29 cellular contexts compared by ENCODE assay signal in genomic region chr12:229441-230191, GRCh38. TPM values are rescaled to one million over a fixed set of nuclear protein-coding genes. Genes with fewer than 3 reads are reported as not detected.
A peak's percentile ranks its signal among the peaks of the same experiment; 100 is the strongest.
DNase-seq lines count a peak whose midpoint lies in the region; ATAC-seq and TF ChIP-seq lines count a peak whose summit lies in the region.
"Had no signal": no experiment of that assay in that cellular context is flagged by ENCODE, and none has a peak within 500 bp of the region (broad histone marks: within the 10 kb centered on the region; RNA-seq: fewer than 3 reads in every experiment).

No MANE protein-coding gene starts in this region.

- WGBS in liver, result 66% methylated on average over 26 of the region's 26 CpGs
- WGBS in transverse colon (ENCODE audit: low coverage in 1 of 2), 2 donors, result 40 to 61% methylated on average over 2 to 26 of the region's 26 CpGs

- H3K4me1 Mint-ChIP-seq in GM23338, result peaks cover 27% of the 10 kb centered on the region
- H3K4me1 Mint-ChIP-seq: activated CD4-positive, alpha-beta T cell treated with anti-CD3 and anti-CD28 coated beads, Interleukin-2, amount 10 ng/mL, durations not matched to agents 24 days and 14 days had no signal

- no peaks in the 10 kb centered on the region for H3K9me3 Mint-ChIP-seq in GM23338
- H3K9me3 Mint-ChIP-seq: activated CD4-positive, alpha-beta T cell treated with anti-CD3 and anti-CD28 coated beads, Interleukin-2, amount 10 ng/mL, durations not matched to agents 24 days and 14 days had no signal

- no peak overlapping the region for H3K4me2 ChIP-seq in GM23338

- peaks cover 14% of the 10 kb centered on the region for H3K27me3 Mint-ChIP-seq in GM23338 (ENCODE audit: insufficient read depth, low read depth, poor library complexity)
- H3K27me3 Mint-ChIP-seq: activated CD4-positive, alpha-beta T cell treated with anti-CD3 and anti-CD28 coated beads, Interleukin-2, amount 10 ng/mL, durations not matched to agents 24 days and 14 days had no signal

- H3K27me3 ChIP-seq in GM23338 (ENCODE audit: insufficient read depth), result no peaks in the 10 kb centered on the region
- H3K27me3 ChIP-seq in liver (ENCODE audit: control insufficient read depth in 4 of 4, insufficient read depth in 4 of 4, low read length in 3 of 4), result no peaks in the 10 kb centered on the region
- H3K27me3 ChIP-seq in transverse colon, result peaks cover 15% of the 10 kb centered on the region
- H3K27me3 ChIP-seq: adrenal gland, cardiac muscle cell, heart right ventricle had no signal

- no peaks in the 10 kb centered on the region for H3K79me2 ChIP-seq in GM23338 (replicated peaks; ENCODE audit: insufficient read depth)

- H3K27ac ChIP-seq in GM23338 (ENCODE audit: low read depth), result no peak overlapping the region
- H3K27ac ChIP-seq in liver (ENCODE audit: low read depth in 1 of 2, low read length in 2 of 2), result no peak overlapping the region
- no peak overlapping the region for H3K27ac ChIP-seq in transverse colon
- H3K27ac ChIP-seq: adrenal gland, C4-2B, cardiac muscle cell, heart right ventricle, left lung, stomach had no signal

- TF ChIP-seq RAD21 in liver (IDR thresholded peaks at IDR 0.05), result no peak

- intact Hi-C loops in sciatic nerve (cut with DNase I), result no loop called here
- intact Hi-C loops in transverse colon (cut with DNase I; ENCODE audit: low total_unique reads), result no loop called here

- no peak overlapping the region for H3K9ac ChIP-seq in liver (ENCODE audit: low read depth in 1 of 2, low read length in 2 of 2)

- no peak for TF ChIP-seq POLR2A in transverse colon (IDR thresholded peaks at IDR 0.05)

- no peak for TF ChIP-seq EP300 in transverse colon (IDR thresholded peaks at IDR 0.05; ENCODE audit: low read depth)

- H3K4me1 ChIP-seq in GM23338 (ENCODE audit: insufficient read depth) (peaks cover 13% of the 10 kb centered on the region; the same call in 1 of the 2 replicates), liver (ENCODE audit: control insufficient read depth in 4 of 4, insufficient read depth in 4 of 4, low read length in 3 of 4) (peaks cover 0 to 20% (median 18%) of the 10 kb centered on the region in 4 donors), transverse colon (no peaks in the 10 kb centered on the region)
- H3K4me1 ChIP-seq: adrenal gland, heart right ventricle, left lung, stomach had no signal

- no peaks in the 10 kb centered on the region for H3F3A ChIP-seq in GM23338 (replicated peaks; ENCODE audit: low read depth)

- peak overlapping the region; percentile 32; the same call in 1 of the 2 replicates for H2AFZ ChIP-seq in GM23338

- no peaks in the 10 kb centered on the region for H3K9me3 ChIP-seq in liver (ENCODE audit: control insufficient read depth in 4 of 4, low read length in 3 of 4)
- H3K9me3 ChIP-seq in transverse colon, result no peaks in the 10 kb centered on the region
- H3K9me3 ChIP-seq: adrenal gland, heart right ventricle had no signal

- in situ Hi-C loops in astrocyte of the spinal cord (cut with HindIII; ENCODE audit: low sequenced_read_pairs), result no loop called here
- in situ Hi-C loops in transverse colon (cut with MboI; ENCODE audit: low pct_ligation_motif_present in 1 of 4, low pct_unique_long_range_greater_than_20kb in 1 of 4, low sequenced_read_pairs in 3 of 4), result no loop called here

- DNase-seq in GM23338 (ENCODE audit: low spot score) (no peak), astrocyte of the spinal cord (ENCODE audit: low read depth, low spot score) (peak; percentile 14), sciatic nerve (ENCODE audit: low spot score) (peak; percentile 58), transverse colon (no peak), occipital lobe (lab: John Stamatoyannopoulos, UW) (no peak)
- DNase-seq: activated CD4-positive, alpha-beta T cell treated with anti-CD3 and anti-CD28 coated beads, Interleukin-2, amount 10 ng/mL, durations not matched to agents 24 days and 14 days; foreskin fibroblast; heart right ventricle; KBM-7; left lung; midbrain; NCI-H1694 treated with DMSO at 0.1 percent for 48 hours; NCI-H2171 treated with DMSO at 0.1 percent for 48 hours; NCI-H526; RPMI8226; stimulated activated CD4-positive, alpha-beta T cell treated with anti-CD3 and anti-CD28 coated beads, Interleukin-4, amount 100 ng/mL, for 4 hours; stomach; T-helper 17 cell had no signal

- H3K4me3 Mint-ChIP-seq in GM23338, result no peak overlapping the region
- H3K4me3 Mint-ChIP-seq: activated CD4-positive, alpha-beta T cell treated with anti-CD3 and anti-CD28 coated beads, Interleukin-2, amount 10 ng/mL, durations not matched to agents 24 days and 14 days; T-helper 17 cell had no signal

- H4K20me1 ChIP-seq in GM23338 (replicated peaks; ENCODE audit: insufficient read depth), result no peaks in the 10 kb centered on the region

- no peaks in the 10 kb centered on the region for H3K9me2 ChIP-seq in GM23338 (ENCODE audit: insufficient read depth)

- H3K36me3 ChIP-seq in GM23338 (ENCODE audit: insufficient read depth) (no peaks in the 10 kb centered on the region), liver (ENCODE audit: control insufficient read depth in 4 of 4, insufficient read depth in 3 of 4, low read depth in 1 of 4, low read length in 3 of 4) (peaks cover 0 to 27% (median 19%) of the 10 kb centered on the region in 4 donors), transverse colon (no peaks in the 10 kb centered on the region)
- H3K36me3 ChIP-seq: adrenal gland, cardiac muscle cell, heart right ventricle, left lung, stomach had no signal

- TF ChIP-seq CTCF in GM23338 (conservative IDR thresholded peaks at IDR 0.05; ENCODE audit: low read depth in 2 of 2), result no peak
- TF ChIP-seq CTCF in astrocyte of the spinal cord (IDR thresholded peaks at IDR 0.05; ENCODE audit: low read depth, low read length), result no peak
- TF ChIP-seq CTCF in liver (IDR thresholded peaks at IDR 0.05; ENCODE audit: low read depth, low read length, missing input control), result no peak
- TF ChIP-seq CTCF in transverse colon (IDR thresholded peaks at IDR 0.05), result no peak

- H3K27ac Mint-ChIP-seq in GM23338, result no peak overlapping the region
- H3K27ac Mint-ChIP-seq: activated CD4-positive, alpha-beta T cell treated with anti-CD3 and anti-CD28 coated beads, Interleukin-2, amount 10 ng/mL, durations not matched to agents 24 days and 14 days; T-helper 17 cell had no signal

- H3K4me3 ChIP-seq in GM23338, result no peak overlapping the region
- H3K4me3 ChIP-seq in astrocyte of the spinal cord (ENCODE audit: low read depth, low read length), result no peak overlapping the region
- H3K4me3 ChIP-seq in liver (ENCODE audit: low read depth in 1 of 3, low read length in 3 of 3), result no peak overlapping the region
- no peak overlapping the region for H3K4me3 ChIP-seq in transverse colon
- H3K4me3 ChIP-seq: adrenal gland, cardiac muscle cell, heart right ventricle, left lung, stomach had no signal

- ATAC-seq in GM23338 (peak; percentile 31), sciatic nerve (peak; percentile 37), GM19324 (IDR thresholded peaks at IDR 0.05; ENCODE audit: low FRiP score, unreplicated experiment) (no peak), GM18870 (IDR thresholded peaks at IDR 0.05; ENCODE audit: unreplicated experiment) (no peak)
- ATAC-seq: HCT116, heart right ventricle, left lung, T-helper 17 cell had no signal

- no peaks in the 10 kb centered on the region for H3K36me3 Mint-ChIP-seq in GM23338 (ENCODE audit: low read depth)

TF ChIP-seq in GM23338, 12 proteins besides CTCF, POLR2A, EP300 and RAD21 (continues in another document):
- no peak for TF ChIP-seq JUNB (IDR thresholded peaks at IDR 0.05; ENCODE audit: unreplicated experiment)
- no peak for TF ChIP-seq CREB1 (CRISPR knock-in tag; IDR thresholded peaks at IDR 0.05; ENCODE audit: low read depth)
- TF ChIP-seq ZNF114 (CRISPR knock-in tag; IDR thresholded peaks at IDR 0.05), result no peak
- no peak for TF ChIP-seq ZNF331 (CRISPR knock-in tag; IDR thresholded peaks at IDR 0.05; ENCODE audit: low read depth)
- no peak for TF ChIP-seq POLR2AphosphoS5 (IDR thresholded peaks at IDR 0.05; ENCODE audit: low read depth)
- no peak for TF ChIP-seq EZH2 (IDR thresholded peaks at IDR 0.05; ENCODE audit: low read depth, unreplicated experiment)

TF ChIP-seq in liver, 16 proteins besides CTCF, POLR2A, EP300 and RAD21:
- TF ChIP-seq GABPA (IDR thresholded peaks at IDR 0.05 in 1 of 2, conservative IDR thresholded peaks at IDR 0.05 in 1 of 2), result no peak
- peak; percentile 9 to 14 for TF ChIP-seq HNF4A (conservative IDR thresholded peaks at IDR 0.05)

RNA-seq across cellular contexts. Expression of gene SLC6A12, which starts 15.7 kb away (rescaled TPM):
- 0.56 and 2.1 TPM in 2 replicates for total RNA-seq in GM23338 (2014; rRNA removed; shearing (Covaris generic))
- polyA plus RNA-seq in GM23338 (2016; fragmentation: Nextera tagmentation; extraction: Ambion mirVana) (0.43 TPM in 1 of 2 replicates, not detected in the other), liver (10 to 100 TPM; 18.2 to 19.3 TPM)
- total RNA-seq in liver (10 to 100 TPM; 27.1 to 30.3 TPM), sciatic nerve (0.40 TPM), transverse colon (10 to 100 TPM in 1 of 4 donors, 1 to 10 TPM in 3; 1.2 to 13.5 (median 3.0) TPM), occipital lobe (4.4 TPM)
- total RNA-seq: activated CD4-positive, alpha-beta T cell treated with anti-CD3 and anti-CD28 coated beads, Interleukin-2, amount 10 ng/mL, durations not matched to agents 24 days and 14 days; epithelial cell of proximal tubule; HT-29; T-helper 17 cell had no signal

RNA-seq across cellular contexts. Expression of gene SLC6A13, which starts 33.0 kb away (rescaled TPM):
- 0.27 TPM in 1 of 2 replicates, not detected in the other for total RNA-seq in GM23338 (2014; rRNA removed; shearing (Covaris generic))
- not detected in 2 replicates for polyA plus RNA-seq in GM23338 (2016; fragmentation: Nextera tagmentation; extraction: Ambion mirVana)
- total RNA-seq in liver, result 10 to 100 TPM in 1 of 2 donors, under 1 TPM in 1; 0.23 to 12.0 TPM
- polyA plus RNA-seq in liver, result 1 to 10 TPM; 5.4 to 9.5 TPM
- 0.85 TPM for total RNA-seq in sciatic nerve
- total RNA-seq in transverse colon, result not detected
- total RNA-seq in occipital lobe, result 10.0 TPM
- total RNA-seq: activated CD4-positive, alpha-beta T cell treated with anti-CD3 and anti-CD28 coated beads, Interleukin-2, amount 10 ng/mL, durations not matched to agents 24 days and 14 days; epithelial cell of proximal tubule; HT-29; stomach; ureter had no signal
- polyA plus RNA-seq: AG04450, stomach had no signal

Comparison
In these comparisons a context has a peak if more than half of its experiments do, and no peak if none do; other contexts are left out.
1. ATAC-seq: peak in GM23338 (single experiment) and sciatic nerve (single experiment); none in GM19324 (single experiment) and GM18870 (single experiment).
2. DNase-seq: peak in astrocyte of the spinal cord (single experiment) and sciatic nerve (single experiment); none in GM23338 (single experiment), transverse colon (single experiment) and occipital lobe (single experiment).